In the genomic region with DNA sequence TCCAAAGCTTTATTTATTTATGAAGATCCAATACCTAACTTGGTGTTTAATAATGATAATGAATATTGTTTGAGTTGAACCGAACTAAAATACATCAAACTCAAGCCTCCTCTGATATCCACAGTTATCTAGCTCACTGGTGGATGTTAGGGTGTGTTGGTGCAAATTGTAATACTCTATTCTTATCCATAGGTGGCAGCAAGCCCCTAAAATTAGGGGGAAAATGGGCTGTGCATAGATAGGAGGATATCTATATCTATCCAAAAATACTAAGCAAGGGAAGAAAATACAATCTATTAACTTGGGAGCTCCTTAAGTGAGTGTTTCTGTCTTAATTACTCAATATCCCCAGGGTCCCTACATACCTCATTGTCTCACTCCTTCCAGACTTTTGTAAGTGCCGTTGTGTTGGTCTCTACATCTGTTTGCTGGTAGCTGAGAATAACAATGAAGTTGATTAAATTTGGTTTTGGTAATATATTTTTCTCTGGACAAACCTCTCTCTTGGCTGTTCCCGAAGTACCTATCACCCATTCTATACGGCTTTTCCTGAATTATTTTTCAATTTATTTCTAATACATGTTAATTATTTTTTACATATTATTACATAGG, we compare ENCODE assay signal across 8 cellular contexts. TPM values are rescaled to one million over a fixed set of nuclear protein-coding genes. Genes with fewer than 3 reads are reported as not detected.
DNase-seq lines count a peak whose midpoint lies in the region; ATAC-seq, FAIRE-seq and TF ChIP-seq lines count a peak whose summit lies in the region.

No MANE protein-coding gene starts in this region.

- TF ChIP-seq CTCF in PC-3 (conservative IDR thresholded peaks at IDR 0.05; ENCODE audit: low read depth, low read length), result peak; percentile 88

- H3K4me1 ChIP-seq in PC-3 (ENCODE audit: insufficient read depth, low read length), result no peaks in the 10 kb centered on the region

- no peaks in the 10 kb centered on the region for H3F3A ChIP-seq in PC-3 (ENCODE audit: low read length, unreplicated experiment)

- no peaks in the 10 kb centered on the region for H3K4me1 Mint-ChIP-seq in naive thymus-derived CD8-positive, alpha-beta T cell

- H3K4me3 ChIP-seq in H7 (ENCODE audit: insufficient read depth, low read depth, low read length), result no peak overlapping the region
- H3K4me3 ChIP-seq in PC-3 (ENCODE audit: low read length), result no peak overlapping the region

- intact Hi-C loops in PC-3 (cut with micrococcal nuclease), result loop anchor here (1.0 to 2.0 kb wide), 4 partner anchors 32 to 166 kb away; no protein-coding TSS in a partner anchor

- POLR2A ChIA-PET in PC-3 (lab: Charles Lee; ENCODE audit: unreplicated experiment), result no interaction called here
- POLR2A ChIA-PET in naive thymus-derived CD8-positive, alpha-beta T cell (lab: Charles Lee), result no interaction called here

- no peaks in the 10 kb centered on the region for H3K79me2 ChIP-seq in PC-3 (ENCODE audit: low read length)

- H3K9ac ChIP-seq in PC-3 (ENCODE audit: low read length), result no peak overlapping the region

- no peaks in the 10 kb centered on the region for H3K9me2 ChIP-seq in PC-3 (replicated peaks; ENCODE audit: low read length)

- no peak overlapping the region for H3K4me3 Mint-ChIP-seq in naive thymus-derived CD8-positive, alpha-beta T cell

- peaks cover 8 to 21% (median 11%) of the 10 kb centered on the region in 5 donors for H3K27me3 Mint-ChIP-seq in naive thymus-derived CD8-positive, alpha-beta T cell

- peak overlapping the region in 1 of 10 donors; percentile 42 for H3K27ac Mint-ChIP-seq in naive thymus-derived CD8-positive, alpha-beta T cell

- no TSS peak for BruUV-seq in PC-3 (replicated peaks; lab: Mats Ljungman, UMichigan)

- no peak overlapping the region for H3K27ac ChIP-seq in PC-3 (ENCODE audit: low read length)

- in situ Hi-C loops in KBM-7 (cut with MboI; ENCODE audit: low pct_unique_long_range_greater_than_20kb, low sequenced_read_pairs), result no loop called here

- H4K20me1 ChIP-seq in PC-3 (ENCODE audit: low read length), result no peaks in the 10 kb centered on the region

- peaks cover 0 to 6% (median 0%) of the 10 kb centered on the region in 9 donors for H3K9me3 Mint-ChIP-seq in naive thymus-derived CD8-positive, alpha-beta T cell

- no peaks in the 10 kb centered on the region for H3K9me3 ChIP-seq in PC-3 (ENCODE audit: low read length)

- peak; percentile 18 for FAIRE-seq in endometrium (lab: Jason Lieb, UNC)

- ATAC-seq in PC-3, result peak; percentile 100
- peak; percentile 52 to 59 for ATAC-seq in naive thymus-derived CD8-positive, alpha-beta T cell

- CTCF ChIA-PET in PC-3 (lab: Charles Lee), result interaction anchor here (0.5 to 2.3 kb wide), 18 partner anchors 17 to 559 kb away, joined by 3 to 73 read pairs (median 4); no protein-coding TSS in a partner anchor

- no peak overlapping the region for H2AFZ ChIP-seq in PC-3 (ENCODE audit: low read length)

- no peak overlapping the region for H3K4me2 ChIP-seq in PC-3 (ENCODE audit: low read length)

- peak; percentile 4 for DNase-seq in stimulated activated CD4-positive, alpha-beta T cell treated with anti-CD3 and anti-CD28 coated beads, Interleukin-4, amount 100 ng/mL, for 24 hours
- no peak for DNase-seq in stimulated activated CD4-positive, alpha-beta T cell treated with anti-CD3 and anti-CD28 coated beads, Interleukin-15, amount 100 ng/mL, for 24 hours
- DNase-seq in H7 (peak; percentile 8), KBM-7 (peak; percentile 74), PC-3 (peak; percentile 77)
- DNase-seq in naive thymus-derived CD8-positive, alpha-beta T cell, result peak in 3 of 10 donors; percentile 0 to 25 (median 16)
- no peak for DNase-seq in activated CD8-positive, alpha-beta memory T cell treated with anti-CD3 and anti-CD28 coated beads for 24 hours

- no peaks in the 10 kb centered on the region for H3K36me3 ChIP-seq in H7 (replicated peaks; ENCODE audit: control insufficient read depth, insufficient read depth, low read length)
- H3K36me3 ChIP-seq in PC-3 (ENCODE audit: low read depth, low read length), result no peaks in the 10 kb centered on the region

- H3K27me3 ChIP-seq in H7 (ENCODE audit: control insufficient read depth, insufficient read depth, low read length) (no peaks in the 10 kb centered on the region), PC-3 (ENCODE audit: low read length) (no peaks in the 10 kb centered on the region)

- no peaks in the 10 kb centered on the region for H3K36me3 Mint-ChIP-seq in naive thymus-derived CD8-positive, alpha-beta T cell

RNA-seq across cellular contexts. Expression of gene VWDE, which starts 55.0 kb away (rescaled TPM):
- 9.7 and 22.8 TPM in 2 replicates for total RNA-seq in H7 (2014; rRNA removed; shearing (Covaris generic))
- total RNA-seq in PC-3 (2014; rRNA removed), result 5.5 and 7.7 TPM in 2 replicates
- 1 to 10 TPM; 3.5 to 4.0 TPM for total RNA-seq in naive thymus-derived CD8-positive, alpha-beta T cell
- polyA plus RNA-seq in naive thymus-derived CD8-positive, alpha-beta T cell, result 1 to 10 TPM in 1 of 3 donors, not detected in 2; 1.0 TPM

Comparison
In these comparisons a context has a peak if more than half of its experiments do, and no peak if none do; other contexts are left out.
1. DNase-seq: peak in stimulated activated CD4-positive, alpha-beta T cell treated with anti-CD3 and anti-CD28 coated beads, Interleukin-4, amount 100 ng/mL, for 24 hours (single experiment), H7 (single experiment), KBM-7 (single experiment) and PC-3 (single experiment); none in stimulated activated CD4-positive, alpha-beta T cell treated with anti-CD3 and anti-CD28 coated beads, Interleukin-15, amount 100 ng/mL, for 24 hours (single experiment) and activated CD8-positive, alpha-beta memory T cell treated with anti-CD3 and anti-CD28 coated beads for 24 hours (single experiment).